12 cellular contexts compared by ENCODE assay signal in genomic region chr11:122189259-122189658, GRCh38.
DNase-seq lines count a peak whose midpoint lies in the region; ATAC-seq and TF ChIP-seq lines count a peak whose summit lies in the region.
"Had no signal": no experiment of that assay in that cellular context is flagged by ENCODE, and none has a peak within 500 bp of the region (broad histone marks: within the 10 kb centered on the region; RNA-seq: fewer than 3 reads in every experiment).

No MANE protein-coding gene starts in this region.

- H3K4me3 ChIP-seq in retinal pigment epithelial cell (ENCODE audit: low read length): no peak overlapping the region
- H3K4me3 ChIP-seq: cardiac muscle cell had no signal

- DNase-seq in Daoy (ENCODE audit: low read depth) (peak; percentile 84), SW480 (ENCODE audit: low spot score) (peak; percentile 22), fibroblast of the conjunctiva (ENCODE audit: low read depth) (peak; percentile 93), retinal pigment epithelial cell (ENCODE audit: low read depth) (peak; percentile 87), NCI-H1092 treated with DMSO at 0.1 percent for 48 hours (lab: John Stamatoyannopoulos, UW) (no peak)
- no peak for DNase-seq in activated CD4-positive, alpha-beta T cell treated with anti-CD3 and anti-CD28 coated beads, Interleukin-2, amount 50 U/mL, for 4 hours
- no peak for DNase-seq in activated naive CD4-positive, alpha-beta T cell treated with anti-CD3 and anti-CD28 coated beads, Interleukin-2, amount 50 U/mL, for 16 hours
- DNase-seq: activated B cell treated with CpG ODN at 0.5 μM for 24 hours, DND-41, NCI-H446 treated with DMSO at 0.1 percent for 48 hours had no signal

- no peak for TF ChIP-seq CTCF in retinal pigment epithelial cell (conservative IDR thresholded peaks at IDR 0.05; ENCODE audit: low read depth, low read length)

- ATAC-seq in GM21515 (IDR thresholded peaks at IDR 0.05; ENCODE audit: unreplicated experiment): no peak

Comparison
In these comparisons a context has a peak if more than half of its experiments do, and no peak if none do; other contexts are left out.
1. DNase-seq: peak in Daoy (single experiment), SW480 (single experiment), fibroblast of the conjunctiva (single experiment) and retinal pigment epithelial cell (single experiment); none in activated CD4-positive, alpha-beta T cell treated with anti-CD3 and anti-CD28 coated beads, Interleukin-2, amount 50 U/mL, for 4 hours (0 of 2), NCI-H1092 treated with DMSO at 0.1 percent for 48 hours (single experiment) and activated naive CD4-positive, alpha-beta T cell treated with anti-CD3 and anti-CD28 coated beads, Interleukin-2, amount 50 U/mL, for 16 hours (single experiment).